Comparison of ENCODE assay signal across 13 cellular contexts in genomic region chr12:88413561-88414095, GRCh38.
DNase-seq lines count a peak whose midpoint lies in the region; ATAC-seq, FAIRE-seq and TF ChIP-seq lines count a peak whose summit lies in the region.
"Had no signal": no experiment of that assay in that cellular context is flagged by ENCODE, and none has a peak within 500 bp of the region (broad histone marks: within the 10 kb centered on the region; RNA-seq: fewer than 3 reads in every experiment).

No MANE protein-coding gene starts in this region.

- H3K36me3 ChIP-seq in right lobe of liver, result no peaks in the 10 kb centered on the region
- H3K36me3 ChIP-seq in HepG2 (replicated peaks in 1 of 2; ENCODE audit: control insufficient read depth in 1 of 2, insufficient read depth in 2 of 2, low read length in 2 of 2), result no peaks in the 10 kb centered on the region

- H3K27ac ChIP-seq in right lobe of liver (no peak overlapping the region), HepG2 (ENCODE audit: extremely low read length, insufficient read depth, low read length) (no peak overlapping the region)
- H3K27ac ChIP-seq: A549 had no signal

- H3K4me2 ChIP-seq in HepG2 (ENCODE audit: low read depth, low read length), result no peak overlapping the region
- H3K4me2 ChIP-seq: A549 had no signal

- peaks cover 16% of the 10 kb centered on the region for H3K4me1 Mint-ChIP-seq in WTC11
- H3K4me1 Mint-ChIP-seq: CD8-positive, alpha-beta memory T cell; IgD-negative memory B cell had no signal

- TF ChIP-seq EP300 in HepG2 (IDR thresholded peaks at IDR 0.05; ENCODE audit: low read depth in 2 of 2, low read length in 2 of 2), result no peak
- TF ChIP-seq EP300 in HepG2 (CRISPR knock-in tag; IDR thresholded peaks at IDR 0.05; ENCODE audit: borderline replicate concordance), result no peak

- H4K20me1 ChIP-seq in HepG2 (ENCODE audit: insufficient read depth, low read length), result no peaks in the 10 kb centered on the region

- peak; percentile 51 to 86 (median 69) for ATAC-seq in right lobe of liver
- no peak for ATAC-seq in HepG2
- no peak for ATAC-seq in WTC11
- ATAC-seq: A549 had no signal

- TF ChIP-seq RAD21 in HepG2 (CRISPR knock-in tag; IDR thresholded peaks at IDR 0.05), result no peak

- H3K4me3 ChIP-seq in right lobe of liver, result no peak overlapping the region
- H3K4me3 ChIP-seq in HepG2 (replicated peaks in 1 of 3; ENCODE audit: insufficient read depth in 1 of 3, low read depth in 2 of 3, low read length in 3 of 3), result no peak overlapping the region
- H3K4me3 ChIP-seq in fibroblast of villous mesenchyme (ENCODE audit: low read depth, low read length), result no peak overlapping the region
- H3K4me3 ChIP-seq: A549 had no signal

- POLR2A ChIA-PET in HepG2 (lab: Yijun Ruan, JAX) (no interaction called here), WTC11 (lab: Charles Lee) (interaction anchor here (0.6 kb wide), 2 partner anchors 52 to 166 kb away, joined by 3 to 4 read pairs; partner anchors contain the start of gene KITLG)

- intact Hi-C loops in right lobe of liver (cut with DNase I) (no loop called here), HepG2 (cut with micrococcal nuclease; ENCODE audit: unreplicated experiment) (no loop called here)

- no peak overlapping the region for H2AFZ ChIP-seq in HepG2 (ENCODE audit: low read length)

- TF ChIP-seq POLR2A in right lobe of liver (IDR thresholded peaks at IDR 0.05), result no peak
- TF ChIP-seq POLR2A in HepG2 (IDR thresholded peaks at IDR 0.05; ENCODE audit: insufficient read depth in 1 of 2, low read depth in 2 of 2, low read length in 2 of 2), result no peak

- no peaks in the 10 kb centered on the region for H3K9me3 Mint-ChIP-seq in WTC11
- H3K9me3 Mint-ChIP-seq: CD8-positive, alpha-beta memory T cell; HFFc6 had no signal

- FAIRE-seq in HepG2 (lab: Jason Lieb, UNC), result no peak
- FAIRE-seq: A549 had no signal

- in situ Hi-C loops in HepG2 (cut with HindIII; ENCODE audit: extremely low pct_ligation_motif_present, low pct_unique_long_range_greater_than_20kb), result no loop called here

- 0 out of 2 replicates have a peak overlapping the region, but pooled peaks have one; percentile 9 for H3K27ac Mint-ChIP-seq in WTC11
- H3K27ac Mint-ChIP-seq: CD8-positive, alpha-beta memory T cell; HFFc6; IgD-negative memory B cell had no signal

- H3K4me1 ChIP-seq in right lobe of liver (peaks cover 0 to 9% (median 0%) of the 10 kb centered on the region in 4 donors), HepG2 (ENCODE audit: insufficient read depth, low read length) (no peaks in the 10 kb centered on the region)
- H3K4me1 ChIP-seq: A549, Caco-2 had no signal

- WGBS in right lobe of liver (ENCODE audit: insufficient coverage, low coverage, low lambda C conversion rate, missing lambda C conversion rate), result 11% methylated on average over 3 of the region's 3 CpGs
- WGBS in HepG2 (ENCODE audit: low lambda C conversion rate), result 0% methylated on average over 3 of the region's 3 CpGs

- CTCF ChIA-PET in HepG2 (lab: Yijun Ruan, JAX; ENCODE audit: low intra/inter-chr PET ratio, low total read pairs) (no interaction called here), WTC11 (lab: Charles Lee) (no interaction called here)

- H3K79me2 ChIP-seq in HepG2 (ENCODE audit: insufficient read depth, low read length), result no peaks in the 10 kb centered on the region

- BruUV-seq in HepG2 (replicated peaks; lab: Mats Ljungman, UMichigan), result no TSS peak

- no peaks in the 10 kb centered on the region for H3K27me3 Mint-ChIP-seq in WTC11 (ENCODE audit: low read depth)
- H3K27me3 Mint-ChIP-seq: IgD-negative memory B cell had no signal

- H3K9me3 ChIP-seq in right lobe of liver (no peaks in the 10 kb centered on the region), HepG2 (ENCODE audit: low read length) (no peaks in the 10 kb centered on the region)
- H3K9me3 ChIP-seq: A549, Caco-2 had no signal

- H3K27me3 ChIP-seq in right lobe of liver, result peaks cover 0 to 3% of the 10 kb centered on the region in 2 donors
- no peaks in the 10 kb centered on the region for H3K27me3 ChIP-seq in HepG2 (ENCODE audit: control insufficient read depth in 1 of 2, insufficient read depth in 2 of 2, low read length in 2 of 2)

- TF ChIP-seq CTCF in right lobe of liver (IDR thresholded peaks at IDR 0.05) (no peak), HepG2 (CRISPR knock-in tag; IDR thresholded peaks at IDR 0.05) (no peak), WTC11 (IDR thresholded peaks at IDR 0.05) (no peak), fibroblast of villous mesenchyme (IDR thresholded peaks at IDR 0.05; ENCODE audit: insufficient read depth, low read depth, low read length) (no peak)

- H3K36me3 Mint-ChIP-seq in WTC11, result no peaks in the 10 kb centered on the region
- H3K36me3 Mint-ChIP-seq: CD8-positive, alpha-beta memory T cell; IgD-negative memory B cell had no signal

- DNase-seq in right lobe of liver (no peak), HepG2 (ENCODE audit: low spot score) (no peak), WTC11 (ENCODE audit: low spot score) (no peak), fibroblast of villous mesenchyme (ENCODE audit: low read depth) (peak; percentile 30), NCI-H2029 (lab: John Stamatoyannopoulos, UW) (no peak), kidney tubule cell (ENCODE audit: low spot score) (no peak), SHP77 treated with DMSO at 0.1 percent for 48 hours (lab: John Stamatoyannopoulos, UW) (no peak)
- DNase-seq: Caco-2; CD8-positive, alpha-beta memory T cell; HCEC 1CT; HFFc6 had no signal

- H3K4me3 Mint-ChIP-seq in WTC11, result no peak overlapping the region
- H3K4me3 Mint-ChIP-seq: CD8-positive, alpha-beta memory T cell; HFFc6; IgD-negative memory B cell had no signal

- H3K9ac ChIP-seq in HepG2 (ENCODE audit: insufficient read depth, low read depth, low read length), result no peak overlapping the region

TF ChIP-seq in WTC11, 78 proteins besides CTCF, POLR2A, EP300 and RAD21 (continues in another document):
- TF ChIP-seq SOX15 (CRISPR knock-in tag; IDR thresholded peaks at IDR 0.05), result no peak
- no peak for TF ChIP-seq ZNF532 (CRISPR knock-in tag; IDR thresholded peaks at IDR 0.05; ENCODE audit: borderline replicate concordance)
- TF ChIP-seq ZNF219 (CRISPR knock-in tag; IDR thresholded peaks at IDR 0.05; ENCODE audit: borderline replicate concordance), result no peak
- TF ChIP-seq PREB (CRISPR knock-in tag; IDR thresholded peaks at IDR 0.05; ENCODE audit: borderline replicate concordance), result no peak
- TF ChIP-seq ZNF671 (CRISPR knock-in tag; IDR thresholded peaks at IDR 0.05), result no peak
- TF ChIP-seq MAX (CRISPR knock-in tag; IDR thresholded peaks at IDR 0.05), result no peak
- TF ChIP-seq ZNF396 (CRISPR knock-in tag; IDR thresholded peaks at IDR 0.05; ENCODE audit: borderline replicate concordance), result no peak
- TF ChIP-seq FOXK1 (CRISPR knock-in tag; IDR thresholded peaks at IDR 0.05), result no peak
- no peak for TF ChIP-seq NFATC4 (CRISPR knock-in tag; IDR thresholded peaks at IDR 0.05)
- TF ChIP-seq E2F1 (CRISPR knock-in tag; IDR thresholded peaks at IDR 0.05), result no peak
- no peak for TF ChIP-seq JAZF1 (CRISPR knock-in tag; IDR thresholded peaks at IDR 0.05)
- no peak for TF ChIP-seq NFYB (CRISPR knock-in tag; conservative IDR thresholded peaks at IDR 0.05; ENCODE audit: low read depth)

Comparison
In these comparisons a context has a peak if more than half of its experiments do, and no peak if none do; other contexts are left out.
1. ATAC-seq: peak in right lobe of liver (4 of 4); none in HepG2 (single experiment) and WTC11 (single experiment).